8 cellular contexts compared by ENCODE assay signal in the genomic region with DNA sequence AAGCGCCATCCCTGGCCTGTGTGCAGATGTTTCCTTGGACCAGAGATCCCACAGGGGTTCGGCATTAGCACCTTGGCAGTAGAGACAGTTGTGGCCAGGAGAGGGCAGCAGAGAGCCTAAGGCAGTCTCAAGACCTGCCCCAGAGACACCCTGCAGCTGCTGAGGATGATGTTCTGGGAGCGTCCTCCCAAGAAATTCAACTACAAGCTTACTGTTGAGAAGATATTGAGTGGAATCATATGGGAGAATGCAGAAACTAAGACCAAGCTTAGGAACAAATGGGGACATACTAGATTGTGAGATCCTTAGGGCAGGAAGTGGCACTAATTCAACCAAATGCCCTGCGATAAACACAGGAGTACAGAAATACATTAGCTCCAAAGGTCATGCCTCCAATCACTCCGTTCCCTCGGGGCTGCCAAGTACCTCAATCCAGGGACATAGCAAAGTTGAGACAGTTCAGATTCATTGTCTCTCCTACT. TPM values are rescaled to one million over a fixed set of nuclear protein-coding genes. Genes with fewer than 3 reads are reported as not detected.
DNase-seq lines count a peak whose midpoint lies in the region; ATAC-seq and TF ChIP-seq lines count a peak whose summit lies in the region.

No MANE protein-coding gene starts in this region.

- no peaks in the 10 kb centered on the region for H3K36me3 Mint-ChIP-seq in activated T-helper 2 cell treated with anti-CD3 and anti-CD28 coated beads, Interferon-gamma antibody, Interleukin-2, Interleukin-4, amounts not matched to agents 10 μg/mL and 5 μg/mL and 100 μg/mL, durations not matched to agents 14 hours and 24 hours and 36 hours (ENCODE audit: low read depth)

- H3K27ac ChIP-seq in thoracic aorta, result no peak overlapping the region

- peak; percentile 66 for DNase-seq in Daoy (ENCODE audit: low read depth)
- peak; percentile 69 for DNase-seq in RPMI7951 (ENCODE audit: low read depth)
- peak; percentile 72 for DNase-seq in activated T-helper 2 cell treated with anti-CD3 and anti-CD28 coated beads, Interferon-gamma antibody, Interleukin-2, Interleukin-4, amounts not matched to agents 10 μg/mL and 5 μg/mL and 100 μg/mL, durations not matched to agents 14 hours and 24 hours and 36 hours (ENCODE audit: low spot score)
- DNase-seq in foreskin fibroblast, result peak; percentile 46 to 84
- DNase-seq in omental fat pad (ENCODE audit: low spot score), result peak; percentile 86
- DNase-seq in thoracic aorta (ENCODE audit: low spot score), result peak; percentile 36

- H3K4me3 ChIP-seq in foreskin fibroblast (ENCODE audit: low read depth in 1 of 2, low read length in 2 of 2), result no peak overlapping the region
- H3K4me3 ChIP-seq in thoracic aorta, result no peak overlapping the region

- H3K27me3 Mint-ChIP-seq in activated T-helper 2 cell treated with anti-CD3 and anti-CD28 coated beads, Interferon-gamma antibody, Interleukin-2, Interleukin-4, amounts not matched to agents 10 μg/mL and 5 μg/mL and 100 μg/mL, durations not matched to agents 14 hours and 24 hours and 36 hours (ENCODE audit: low read depth), result no peaks in the 10 kb centered on the region

- H3K27me3 ChIP-seq in thoracic aorta (replicated peaks; ENCODE audit: insufficient read depth), result no peaks in the 10 kb centered on the region

- H3K4me1 Mint-ChIP-seq in activated T-helper 2 cell treated with anti-CD3 and anti-CD28 coated beads, Interferon-gamma antibody, Interleukin-2, Interleukin-4, amounts not matched to agents 10 μg/mL and 5 μg/mL and 100 μg/mL, durations not matched to agents 14 hours and 24 hours and 36 hours (ENCODE audit: low read depth), result peaks cover 29% of the 10 kb centered on the region

- intact Hi-C loops in activated T-helper 2 cell treated with anti-CD3 and anti-CD28 coated beads, Interferon-gamma antibody, Interleukin-2, Interleukin-4, amounts not matched to agents 10 μg/mL and 5 μg/mL and 100 μg/mL, durations not matched to agents 14 hours and 24 hours and 36 hours (cut with micrococcal nuclease), result loop anchor here (1.0 to 5.0 kb wide), 5 partner anchors 25 to 269 kb away; no protein-coding TSS in a partner anchor

- H3K36me3 ChIP-seq in thoracic aorta, result no peaks in the 10 kb centered on the region

- peak; percentile 97 for TF ChIP-seq CTCF in foreskin fibroblast (IDR thresholded peaks at IDR 0.05; ENCODE audit: low read depth, low read length)
- no peak for TF ChIP-seq CTCF in omental fat pad (IDR thresholded peaks at IDR 0.05)
- peak; percentile 71 for TF ChIP-seq CTCF in thoracic aorta (IDR thresholded peaks at IDR 0.05)

- no peaks in the 10 kb centered on the region for H3K9me3 Mint-ChIP-seq in activated T-helper 2 cell treated with anti-CD3 and anti-CD28 coated beads, Interferon-gamma antibody, Interleukin-2, Interleukin-4, amounts not matched to agents 10 μg/mL and 5 μg/mL and 100 μg/mL, durations not matched to agents 14 hours and 24 hours and 36 hours

- no peak for TF ChIP-seq EP300 in Ishikawa (IDR thresholded peaks at IDR 0.05; ENCODE audit: borderline replicate concordance)

- ATAC-seq in GM21717 (IDR thresholded peaks at IDR 0.05; ENCODE audit: unreplicated experiment) (peak; percentile 99), omental fat pad (ENCODE audit: low FRiP score) (peak; percentile 68), thoracic aorta (ENCODE audit: insufficient number of reproducible peaks, low FRiP score, low read depth) (peak; percentile 69)

- no peak overlapping the region for H3K4me3 Mint-ChIP-seq in activated T-helper 2 cell treated with anti-CD3 and anti-CD28 coated beads, Interferon-gamma antibody, Interleukin-2, Interleukin-4, amounts not matched to agents 10 μg/mL and 5 μg/mL and 100 μg/mL, durations not matched to agents 14 hours and 24 hours and 36 hours (ENCODE audit: low read depth)

- H3K9me3 ChIP-seq in thoracic aorta, result no peaks in the 10 kb centered on the region

- H3K27ac Mint-ChIP-seq in activated T-helper 2 cell treated with anti-CD3 and anti-CD28 coated beads, Interferon-gamma antibody, Interleukin-2, Interleukin-4, amounts not matched to agents 10 μg/mL and 5 μg/mL and 100 μg/mL, durations not matched to agents 14 hours and 24 hours and 36 hours, result no peak overlapping the region

- H3K4me1 ChIP-seq in thoracic aorta (ENCODE audit: control insufficient read depth in 1 of 2, low read depth in 2 of 2), result peaks cover 0 to 8% of the 10 kb centered on the region in 2 donors

- peak; percentile 62 for TF ChIP-seq RAD21 in Ishikawa (IDR thresholded peaks at IDR 0.05; ENCODE audit: low read depth)

TF ChIP-seq in Ishikawa, 13 proteins besides CTCF, POLR2A, EP300 and RAD21:
- TF ChIP-seq CREB1 (IDR thresholded peaks at IDR 0.05; ENCODE audit: low read depth), result no peak
- TF ChIP-seq, protein P1, sequence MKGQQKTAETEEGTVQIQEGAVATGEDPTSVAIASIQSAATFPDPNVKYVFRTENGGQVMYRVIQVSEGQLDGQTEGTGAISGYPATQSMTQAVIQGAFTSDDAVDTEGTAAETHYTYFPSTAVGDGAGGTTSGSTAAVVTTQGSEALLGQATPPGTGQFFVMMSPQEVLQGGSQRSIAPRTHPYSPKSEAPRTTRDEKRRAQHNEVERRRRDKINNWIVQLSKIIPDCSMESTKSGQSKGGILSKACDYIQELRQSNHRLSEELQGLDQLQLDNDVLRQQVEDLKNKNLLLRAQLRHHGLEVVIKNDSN (IDR thresholded peaks at IDR 0.05), result no peak

RNA-seq across cellular contexts. Expression of gene ERMN, which starts 2.0 kb away (rescaled TPM):
- 0.29 TPM in 1 of 2 replicates, not detected in the other for total RNA-seq in Daoy (2014; rRNA removed; shearing (Covaris generic))
- not detected in 2 replicates for total RNA-seq in RPMI7951 (2014; rRNA removed; shearing (Covaris generic))
- 1.9 and 2.0 TPM in 2 replicates for total RNA-seq in activated T-helper 2 cell treated with anti-CD3 and anti-CD28 coated beads, Interferon-gamma antibody, Interleukin-2, Interleukin-4, amounts not matched to agents 10 μg/mL and 5 μg/mL and 100 μg/mL, durations not matched to agents 14 hours and 24 hours and 36 hours
- total RNA-seq in omental fat pad (1 to 10 TPM in 3 of 4 donors, under 1 TPM in 1; 0.50 to 1.8 (median 1.4) TPM), thoracic aorta (1 to 10 TPM in 1 of 2 donors, not detected in 1; 1.3 TPM)

Comparison
In these comparisons a context has a peak if more than half of its experiments do, and no peak if none do; other contexts are left out.
1. DNase-seq: peak in every context shown above with its lines; median percentile 86 in omental fat pad; 72 in activated T-helper 2 cell treated with anti-CD3 and anti-CD28 coated beads, Interferon-gamma antibody, Interleukin-2, Interleukin-4, amounts not matched to agents 10 μg/mL and 5 μg/mL and 100 μg/mL, durations not matched to agents 14 hours and 24 hours and 36 hours; 69 in RPMI7951; 66 in Daoy; 65 in foreskin fibroblast; 36 in thoracic aorta.
2. CTCF ChIP-seq: peak in foreskin fibroblast (single experiment) and thoracic aorta (single experiment); none in omental fat pad (0 of 3).
3. Peak in every context shown above with its lines, with median percentiles within 50 percentile points of each other: ATAC-seq.